Comparison of ENCODE assay signal across 10 cellular contexts in genomic region chr22:29481265-29482000, GRCh38. TPM values are rescaled to one million over a fixed set of nuclear protein-coding genes. Genes with fewer than 3 reads are reported as not detected.
DNase-seq lines count a peak whose midpoint lies in the region; ATAC-seq and TF ChIP-seq lines count a peak whose summit lies in the region.
"Had no signal": no experiment of that assay in that cellular context is flagged by ENCODE, and none has a peak within 500 bp of the region (broad histone marks: within the 10 kb centered on the region; RNA-seq: fewer than 3 reads in every experiment).

No MANE protein-coding gene starts in this region.

- TF ChIP-seq CTCF in gastroesophageal sphincter (IDR thresholded peaks at IDR 0.05) = no peak

- H3K9ac ChIP-seq in iPS-18a (ENCODE audit: low read length) = peak overlapping the region; percentile 14
- H3K9ac ChIP-seq: BLaER1 treated with 17β-estradiol and CSF1 and Interleukin-3, amounts not matched to agents 10 nM and 100 nM had no signal

- WGBS in gastroesophageal sphincter (ENCODE audit: low coverage in 1 of 2), 2 donors = 8 to 13% methylated on average over 4 to 8 of the region's 15 CpGs

- no peak for TF ChIP-seq POLR2A in gastroesophageal sphincter (IDR thresholded peaks at IDR 0.05)

- peaks cover 40% of the 10 kb centered on the region for H3K27me3 Mint-ChIP-seq in activated CD4-positive, alpha-beta T cell treated with anti-CD3 and anti-CD28 coated beads, Interleukin-2, amount 10 ng/mL, durations not matched to agents 24 days and 14 days
- peaks cover 43% of the 10 kb centered on the region for H3K27me3 Mint-ChIP-seq in activated naive CD8-positive, alpha-beta T cell treated with anti-CD3 and anti-CD28 coated beads for 36 hours
- peaks cover 60% of the 10 kb centered on the region for H3K27me3 Mint-ChIP-seq in stimulated activated memory B cell treated with anti-CD40 and anti-IgM and Interleukin-4, amounts not matched to agents 10 μg/mL and 1 μg/mL and 100 μg/mL, for 72 hours

- H3K36me3 Mint-ChIP-seq in activated CD4-positive, alpha-beta T cell treated with anti-CD3 and anti-CD28 coated beads, Interleukin-2, amount 10 ng/mL, durations not matched to agents 24 days and 14 days (ENCODE audit: low read depth) = peaks cover 4% of the 10 kb centered on the region
- peaks cover 2% of the 10 kb centered on the region for H3K36me3 Mint-ChIP-seq in activated naive CD8-positive, alpha-beta T cell treated with anti-CD3 and anti-CD28 coated beads for 36 hours
- no peaks in the 10 kb centered on the region for H3K36me3 Mint-ChIP-seq in stimulated activated memory B cell treated with anti-CD40 and anti-IgM and Interleukin-4, amounts not matched to agents 10 μg/mL and 1 μg/mL and 100 μg/mL, for 72 hours

- H3K27me3 ChIP-seq in iPS-18a (ENCODE audit: control insufficient read depth, insufficient read depth, low read length) = peaks cover 66% of the 10 kb centered on the region
- H3K27me3 ChIP-seq in gastroesophageal sphincter = peaks cover 69% of the 10 kb centered on the region

- intact Hi-C loops in activated CD4-positive, alpha-beta T cell treated with anti-CD3 and anti-CD28 coated beads, Interleukin-2, amount 10 ng/mL, durations not matched to agents 24 days and 14 days (cut with micrococcal nuclease) = no loop called here

- H3K27ac ChIP-seq in iPS-18a (ENCODE audit: low read length) (no peak overlapping the region), gastroesophageal sphincter (no peak overlapping the region)
- H3K27ac ChIP-seq: BLaER1 treated with 17β-estradiol and CSF1 and Interleukin-3, amounts not matched to agents 10 nM and 100 nM had no signal

- DNase-seq in activated CD4-positive, alpha-beta T cell treated with anti-CD3 and anti-CD28 coated beads, Interleukin-2, amount 10 ng/mL, durations not matched to agents 24 days and 14 days = no peak
- DNase-seq in activated CD4-positive, alpha-beta T cell treated with anti-CD3 and anti-CD28 coated beads, Interleukin-2, amount 50 U/mL, for 4 hours = no peak
- no peak for DNase-seq in activated naive CD8-positive, alpha-beta T cell treated with anti-CD3 and anti-CD28 coated beads for 36 hours
- DNase-seq in NCI-H1694 treated with DMSO at 0.1 percent for 48 hours (lab: John Stamatoyannopoulos, UW) = no peak
- no peak for DNase-seq in stimulated activated naive CD4-positive, alpha-beta T cell (lab: John Stamatoyannopoulos, UW)

- peaks cover 12% of the 10 kb centered on the region for H3K4me1 Mint-ChIP-seq in activated CD4-positive, alpha-beta T cell treated with anti-CD3 and anti-CD28 coated beads, Interleukin-2, amount 10 ng/mL, durations not matched to agents 24 days and 14 days
- peaks cover 8% of the 10 kb centered on the region for H3K4me1 Mint-ChIP-seq in activated naive CD8-positive, alpha-beta T cell treated with anti-CD3 and anti-CD28 coated beads for 36 hours
- peaks cover 39% of the 10 kb centered on the region for H3K4me1 Mint-ChIP-seq in stimulated activated memory B cell treated with anti-CD40 and anti-IgM and Interleukin-4, amounts not matched to agents 10 μg/mL and 1 μg/mL and 100 μg/mL, for 72 hours

- H3K9me3 ChIP-seq in iPS-18a (ENCODE audit: control insufficient read depth, low read depth, low read length) (no peaks in the 10 kb centered on the region), gastroesophageal sphincter (peaks cover 0 to 9% (median 0%) of the 10 kb centered on the region in 3 donors)
- H3K9me3 ChIP-seq: mucosa of descending colon had no signal

- TF ChIP-seq EP300 in gastroesophageal sphincter (IDR thresholded peaks at IDR 0.05) = no peak

- peak overlapping the region; percentile 47 for H3K4me3 ChIP-seq in iPS-18a (ENCODE audit: low read length)
- H3K4me3 ChIP-seq in gastroesophageal sphincter = peak overlapping the region in 1 of 2 donors; percentile 30
- H3K4me3 ChIP-seq: BLaER1 treated with 17β-estradiol and CSF1 and Interleukin-3, amounts not matched to agents 10 nM and 100 nM; mucosa of descending colon had no signal

- H3K4me1 ChIP-seq in iPS-18a (ENCODE audit: control insufficient read depth, low read depth, low read length) = peaks cover 21% of the 10 kb centered on the region
- H3K4me1 ChIP-seq in gastroesophageal sphincter = peaks cover 0 to 36% (median 15%) of the 10 kb centered on the region in 3 donors

- peaks cover 6% of the 10 kb centered on the region for H3K9me3 Mint-ChIP-seq in activated CD4-positive, alpha-beta T cell treated with anti-CD3 and anti-CD28 coated beads, Interleukin-2, amount 10 ng/mL, durations not matched to agents 24 days and 14 days
- no peaks in the 10 kb centered on the region for H3K9me3 Mint-ChIP-seq in activated naive CD8-positive, alpha-beta T cell treated with anti-CD3 and anti-CD28 coated beads for 36 hours
- no peaks in the 10 kb centered on the region for H3K9me3 Mint-ChIP-seq in stimulated activated memory B cell treated with anti-CD40 and anti-IgM and Interleukin-4, amounts not matched to agents 10 μg/mL and 1 μg/mL and 100 μg/mL, for 72 hours

- H3K4me3 Mint-ChIP-seq in activated CD4-positive, alpha-beta T cell treated with anti-CD3 and anti-CD28 coated beads, Interleukin-2, amount 10 ng/mL, durations not matched to agents 24 days and 14 days = peak overlapping the region; percentile 82
- H3K4me3 Mint-ChIP-seq in activated naive CD8-positive, alpha-beta T cell treated with anti-CD3 and anti-CD28 coated beads for 36 hours = peak overlapping the region; percentile 68
- peak overlapping the region; percentile 27 for H3K4me3 Mint-ChIP-seq in stimulated activated memory B cell treated with anti-CD40 and anti-IgM and Interleukin-4, amounts not matched to agents 10 μg/mL and 1 μg/mL and 100 μg/mL, for 72 hours

- H3K27ac Mint-ChIP-seq in activated CD4-positive, alpha-beta T cell treated with anti-CD3 and anti-CD28 coated beads, Interleukin-2, amount 10 ng/mL, durations not matched to agents 24 days and 14 days = peak overlapping the region; percentile 48
- H3K27ac Mint-ChIP-seq in activated naive CD8-positive, alpha-beta T cell treated with anti-CD3 and anti-CD28 coated beads for 36 hours = no peak overlapping the region
- no peak overlapping the region for H3K27ac Mint-ChIP-seq in stimulated activated memory B cell treated with anti-CD40 and anti-IgM and Interleukin-4, amounts not matched to agents 10 μg/mL and 1 μg/mL and 100 μg/mL, for 72 hours

- H3K36me3 ChIP-seq in iPS-18a (ENCODE audit: control insufficient read depth, low read depth, low read length) = no peaks in the 10 kb centered on the region
- H3K36me3 ChIP-seq in gastroesophageal sphincter = peaks cover 0 to 5% of the 10 kb centered on the region in 2 donors
- H3K36me3 ChIP-seq: BLaER1 treated with 17β-estradiol and CSF1 and Interleukin-3, amounts not matched to agents 10 nM and 100 nM had no signal

- no peak for ATAC-seq in stimulated activated memory B cell treated with anti-CD40 and anti-IgM and Interleukin-4, amounts not matched to agents 10 μg/mL and 1 μg/mL and 100 μg/mL, for 72 hours
- no peak for ATAC-seq in gastroesophageal sphincter

RNA-seq across cellular contexts. Expression of gene NEFH, which starts 1.4 kb away (rescaled TPM):
- 7.9 TPM in 2 replicates for total RNA-seq in activated CD4-positive, alpha-beta T cell treated with anti-CD3 and anti-CD28 coated beads, Interleukin-2, amount 10 ng/mL, durations not matched to agents 24 days and 14 days
- total RNA-seq in activated naive CD8-positive, alpha-beta T cell treated with anti-CD3 and anti-CD28 coated beads for 36 hours = 1 to 10 TPM; 8.1 to 8.7 TPM
- total RNA-seq in gastroesophageal sphincter = 1 to 10 TPM in 2 of 4 donors, under 1 TPM in 2; 0.62 to 1.3 (median 1.1) TPM

RNA-seq across cellular contexts. Expression of gene RFPL1, which starts 43.0 kb away (rescaled TPM):
- total RNA-seq in activated CD4-positive, alpha-beta T cell treated with anti-CD3 and anti-CD28 coated beads, Interleukin-2, amount 10 ng/mL, durations not matched to agents 24 days and 14 days = not detected in 2 replicates
- total RNA-seq in activated naive CD8-positive, alpha-beta T cell treated with anti-CD3 and anti-CD28 coated beads for 36 hours = not detected
- total RNA-seq in gastroesophageal sphincter = not detected
- total RNA-seq: mucosa of descending colon had no signal

Comparison
In these comparisons a context has a peak if more than half of its experiments do, and no peak if none do; other contexts are left out.
1. H3K4me3 Mint-ChIP-seq: peak in every context shown above with its lines; median percentile 82 in activated CD4-positive, alpha-beta T cell treated with anti-CD3 and anti-CD28 coated beads, Interleukin-2, amount 10 ng/mL, durations not matched to agents 24 days and 14 days; 68 in activated naive CD8-positive, alpha-beta T cell treated with anti-CD3 and anti-CD28 coated beads for 36 hours; 27 in stimulated activated memory B cell treated with anti-CD40 and anti-IgM and Interleukin-4, amounts not matched to agents 10 μg/mL and 1 μg/mL and 100 μg/mL, for 72 hours.